16 cellular contexts compared by ENCODE assay signal in the genomic region with DNA sequence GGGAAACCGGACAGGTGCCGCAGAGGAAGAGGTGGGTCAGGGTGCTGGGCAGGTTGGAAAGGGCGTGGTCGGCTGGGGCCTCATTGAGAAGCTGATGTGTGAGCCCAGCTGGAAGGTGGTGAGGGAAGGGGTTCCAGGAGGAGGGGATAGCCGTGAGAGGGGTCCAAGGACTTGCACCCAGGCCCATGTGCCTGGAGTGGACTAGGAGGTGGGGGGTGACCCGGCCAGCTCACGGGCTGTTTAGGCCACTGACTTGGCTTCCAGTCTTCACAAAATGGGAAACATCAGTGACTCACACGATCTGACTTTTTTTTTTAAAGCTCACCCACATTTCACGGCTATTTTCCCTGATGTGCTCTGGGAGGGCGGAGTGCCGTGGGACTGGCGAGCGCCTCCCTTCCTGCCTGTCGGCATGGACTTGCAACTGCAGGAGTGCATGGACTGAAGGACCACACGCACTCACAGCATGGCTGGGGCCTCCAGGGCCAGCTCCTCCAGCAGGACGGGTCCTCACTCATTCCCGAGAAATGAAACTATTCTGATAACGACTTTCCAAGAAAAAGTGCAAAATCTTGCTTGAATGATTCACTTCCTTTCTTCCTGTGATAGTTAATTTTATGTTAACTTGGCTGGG. TPM values are rescaled to one million over a fixed set of nuclear protein-coding genes. Genes with fewer than 3 reads are reported as not detected.
DNase-seq lines count a peak whose midpoint lies in the region; ATAC-seq and TF ChIP-seq lines count a peak whose summit lies in the region.
"Had no signal": no experiment of that assay in that cellular context is flagged by ENCODE, and none has a peak within 500 bp of the region (broad histone marks: within the 10 kb centered on the region; RNA-seq: fewer than 3 reads in every experiment).

No MANE protein-coding gene starts in this region.

- DNase-seq in HK-2 (ENCODE audit: unreplicated experiment) (peak; percentile 76), cardiac fibroblast (ENCODE audit: low read depth in 2 of 2) (peak; percentile 88 to 97), right cardiac atrium (peak; percentile 80 to 81 (median 81)), thoracic aorta (ENCODE audit: low spot score) (no peak), NCI-H345 treated with DMSO at 0.1 percent for 48 hours (lab: John Stamatoyannopoulos, UW; ENCODE audit: unreplicated experiment) (no peak), NCI-H128 (lab: John Stamatoyannopoulos, UW; ENCODE audit: unreplicated experiment) (no peak)
- DNase-seq in CD8-positive, alpha-beta memory T cell = no peak
- DNase-seq: activated CD4-positive, alpha-beta memory T cell treated with anti-CD3 and anti-CD28 coated beads for 36 hours; amygdala; DMS79 treated with DMSO at 0.1 percent for 48 hours; NCI-H1092; stimulated activated naive CD4-positive, alpha-beta T cell treated with Interleukin-2 at 50 U/mL for 16 hours had no signal

- POLR2A ChIA-PET in CD8-positive, alpha-beta memory T cell (lab: Charles Lee) = no interaction called here

- 55% methylated on average over 18 of the region's 18 CpGs for WGBS in right cardiac atrium

- H3K9me3 ChIP-seq in right cardiac atrium (ENCODE audit: control insufficient read depth, low read length) (no peaks in the 10 kb centered on the region), thoracic aorta (no peaks in the 10 kb centered on the region)
- no peaks in the 10 kb centered on the region for H3K9me3 ChIP-seq in CD8-positive, alpha-beta memory T cell (ENCODE audit: low read length)
- H3K9me3 ChIP-seq: BLaER1 had no signal

- H3K27ac Mint-ChIP-seq in CD8-positive, alpha-beta memory T cell = no peak overlapping the region
- H3K27ac Mint-ChIP-seq: activated CD4-positive, alpha-beta memory T cell treated with anti-CD3 and anti-CD28 coated beads for 36 hours; activated T-helper 2 cell treated with anti-CD3 and anti-CD28 coated beads, Interferon-gamma antibody, Interleukin-2, Interleukin-4, amounts not matched to agents 10 μg/mL and 5 μg/mL and 100 μg/mL, durations not matched to agents 14 hours and 24 hours and 36 hours had no signal

- H3K27ac ChIP-seq in right cardiac atrium (ENCODE audit: low read length) (no peak overlapping the region), thoracic aorta (no peak overlapping the region)
- no peak overlapping the region for H3K27ac ChIP-seq in CD8-positive, alpha-beta memory T cell (ENCODE audit: low read depth, low read length)
- H3K27ac ChIP-seq: BLaER1, SK-N-MC had no signal

- ATAC-seq in right cardiac atrium = peak; percentile 94 to 99
- ATAC-seq in thoracic aorta (ENCODE audit: insufficient number of reproducible peaks, low FRiP score, low read depth) = peak; percentile 55
- ATAC-seq in GM21367 (IDR thresholded peaks at IDR 0.05; ENCODE audit: unreplicated experiment) = no peak

- H3K27me3 ChIP-seq in right cardiac atrium (ENCODE audit: control insufficient read depth, insufficient read depth) = no peaks in the 10 kb centered on the region
- no peaks in the 10 kb centered on the region for H3K27me3 ChIP-seq in thoracic aorta (replicated peaks; ENCODE audit: insufficient read depth)
- H3K27me3 ChIP-seq in CD8-positive, alpha-beta memory T cell (ENCODE audit: insufficient read depth, low read length, poor library complexity, severe bottlenecking) = no peaks in the 10 kb centered on the region
- H3K27me3 ChIP-seq: BLaER1 had no signal

- peak; percentile 74 for TF ChIP-seq CTCF in cardiac fibroblast (IDR thresholded peaks at IDR 0.05; ENCODE audit: low read depth, low read length)
- TF ChIP-seq CTCF in thoracic aorta (IDR thresholded peaks at IDR 0.05) = no peak

- H3K4me1 ChIP-seq in right cardiac atrium (ENCODE audit: control insufficient read depth, insufficient read depth, low read length) = no peaks in the 10 kb centered on the region
- H3K4me1 ChIP-seq in thoracic aorta (ENCODE audit: control insufficient read depth in 1 of 2, low read depth in 2 of 2) = no peaks in the 10 kb centered on the region
- no peaks in the 10 kb centered on the region for H3K4me1 ChIP-seq in CD8-positive, alpha-beta memory T cell (ENCODE audit: insufficient read depth, low read length)

- intact Hi-C loops in right cardiac atrium (cut with DNase I) = no loop called here

- peaks cover 0 to 6% (median 2%) of the 10 kb centered on the region in 5 donors for H3K9me3 Mint-ChIP-seq in CD8-positive, alpha-beta memory T cell
- H3K9me3 Mint-ChIP-seq: activated T-helper 2 cell treated with anti-CD3 and anti-CD28 coated beads, Interferon-gamma antibody, Interleukin-2, Interleukin-4, amounts not matched to agents 10 μg/mL and 5 μg/mL and 100 μg/mL, durations not matched to agents 14 hours and 24 hours and 36 hours had no signal

- H3K36me3 Mint-ChIP-seq in CD8-positive, alpha-beta memory T cell = no peaks in the 10 kb centered on the region
- H3K36me3 Mint-ChIP-seq: activated CD4-positive, alpha-beta memory T cell treated with anti-CD3 and anti-CD28 coated beads for 36 hours had no signal

- H3K36me3 ChIP-seq in thoracic aorta = no peaks in the 10 kb centered on the region
- H3K36me3 ChIP-seq in CD8-positive, alpha-beta memory T cell (ENCODE audit: insufficient read depth, low read length) = no peaks in the 10 kb centered on the region
- H3K36me3 ChIP-seq: BLaER1 had no signal

- CTCF ChIA-PET in CD8-positive, alpha-beta memory T cell (lab: Charles Lee) = no interaction called here

- H3K4me3 Mint-ChIP-seq in CD8-positive, alpha-beta memory T cell = no peak overlapping the region
- H3K4me3 Mint-ChIP-seq: activated CD4-positive, alpha-beta memory T cell treated with anti-CD3 and anti-CD28 coated beads for 36 hours had no signal

- H3K27me3 Mint-ChIP-seq in CD8-positive, alpha-beta memory T cell = peaks cover 0 to 3% of the 10 kb centered on the region in 2 donors

- no peaks in the 10 kb centered on the region for H3K4me1 Mint-ChIP-seq in CD8-positive, alpha-beta memory T cell

- H3K4me3 ChIP-seq in cardiac fibroblast (replicated peaks in 1 of 2; ENCODE audit: low read depth in 2 of 2, low read length in 2 of 2) (no peak overlapping the region), right cardiac atrium (ENCODE audit: low read length) (no peak overlapping the region), thoracic aorta (no peak overlapping the region)
- H3K4me3 ChIP-seq in CD8-positive, alpha-beta memory T cell (ENCODE audit: low read length) = no peak overlapping the region
- H3K4me3 ChIP-seq: BLaER1, SK-N-MC had no signal

RNA-seq across cellular contexts. Expression of gene PDE10A, which starts 13.5 kb away (rescaled TPM):
- total RNA-seq in right cardiac atrium = 1 to 10 TPM; 3.6 to 8.5 (median 5.0) TPM
- polyA plus RNA-seq in right cardiac atrium = 3.8 TPM
- 10 to 100 TPM in 1 of 2 donors, 1 to 10 TPM in 1; 7.0 to 20.8 TPM for total RNA-seq in thoracic aorta
- total RNA-seq in CD8-positive, alpha-beta memory T cell = not detected
- polyA plus RNA-seq in CD8-positive, alpha-beta memory T cell = not detected
- total RNA-seq: activated CD4-positive, alpha-beta memory T cell treated with anti-CD3 and anti-CD28 coated beads for 36 hours; activated T-helper 2 cell treated with anti-CD3 and anti-CD28 coated beads, Interferon-gamma antibody, Interleukin-2, Interleukin-4, amounts not matched to agents 10 μg/mL and 5 μg/mL and 100 μg/mL, durations not matched to agents 14 hours and 24 hours and 36 hours had no signal

Comparison
In these comparisons a context has a peak if more than half of its experiments do, and no peak if none do; other contexts are left out.
1. DNase-seq: peak in HK-2 (single experiment), cardiac fibroblast (2 of 2) and right cardiac atrium (3 of 3); none in thoracic aorta (single experiment), CD8-positive, alpha-beta memory T cell (0 of 5), NCI-H345 treated with DMSO at 0.1 percent for 48 hours (single experiment) and NCI-H128 (single experiment).
2. RNA of gene PDE10A, which starts 13.5 kb away (total RNA-seq): 7.0 to 20.8 TPM in thoracic aorta and 3.6 to 8.5 TPM in right cardiac atrium; not detected in CD8-positive, alpha-beta memory T cell; every median in the first group is over 4 times any median in the second.